ENCODE assay signal across 32 cellular contexts in genomic region chr13:24713022-24713421, GRCh38. TPM values are rescaled to one million over a fixed set of nuclear protein-coding genes. Genes with fewer than 3 reads are reported as not detected.
DNase-seq lines count a peak whose midpoint lies in the region; ATAC-seq and TF ChIP-seq lines count a peak whose summit lies in the region.
"Had no signal": no experiment of that assay in that cellular context is flagged by ENCODE, and none has a peak within 500 bp of the region (broad histone marks: within the 10 kb centered on the region; RNA-seq: fewer than 3 reads in every experiment).

No MANE protein-coding gene starts in this region.

- H3K4me2 ChIP-seq in GM23248 (ENCODE audit: unreplicated experiment), result no peak overlapping the region

- no peak overlapping the region for H2AFZ ChIP-seq in GM23248

- no peak for TF ChIP-seq EP300 in stomach (IDR thresholded peaks at IDR 0.05)

- H3K9ac ChIP-seq in GM23248, result no peak overlapping the region

- in situ Hi-C loops in GM23248 (cut with MboI), result no loop called here

- H3K4me1 ChIP-seq in stomach, result peaks cover 0 to 22% (median 9%) of the 10 kb centered on the region in 4 donors
- no peaks in the 10 kb centered on the region for H3K4me1 ChIP-seq in GM23248 (ENCODE audit: insufficient read depth)

- H3K27ac ChIP-seq in stomach, result no peak overlapping the region
- no peak overlapping the region for H3K27ac ChIP-seq in GM23248
- H3K27ac ChIP-seq: tibial artery had no signal

- no peak for TF ChIP-seq POLR2A in stomach (IDR thresholded peaks at IDR 0.05)

- H3K9me3 ChIP-seq in stomach, result no peaks in the 10 kb centered on the region
- H3K9me3 ChIP-seq in GM23248 (ENCODE audit: low read depth), result no peaks in the 10 kb centered on the region
- H3K9me3 ChIP-seq: tibial artery had no signal

- TF ChIP-seq CTCF in stomach (IDR thresholded peaks at IDR 0.05), result no peak

- H4K20me1 ChIP-seq in GM23248 (ENCODE audit: insufficient read depth), result no peaks in the 10 kb centered on the region

- H3F3A ChIP-seq in GM23248 (ENCODE audit: insufficient read depth), result no peaks in the 10 kb centered on the region

- no peaks in the 10 kb centered on the region for H3K9me2 ChIP-seq in GM23248 (ENCODE audit: insufficient read depth)

- intact Hi-C loops in stomach (cut with DNase I; ENCODE audit: low total_unique reads), result no loop called here

- no peak for ATAC-seq in GM18511 (IDR thresholded peaks at IDR 0.05; ENCODE audit: unreplicated experiment)
- ATAC-seq: activated T-helper 17 cell treated with anti-CD3 and anti-CD28 coated beads, Interleukin-2, amount 50 U/mL, for 72 hours; Panc1; stimulated activated naive CD8-positive, alpha-beta T cell treated with anti-CD3 and anti-CD28 coated beads, Interleukin-15, amount 100 ng/mL, for 72 hours had no signal

- H3K4me3 ChIP-seq in stomach (no peak overlapping the region), GM23248 (no peak overlapping the region)
- H3K4me3 ChIP-seq: tibial artery had no signal

- H3K27me3 ChIP-seq in stomach (no peaks in the 10 kb centered on the region), GM23248 (replicated peaks; ENCODE audit: insufficient read depth) (peaks cover 5% of the 10 kb centered on the region)

- no peaks in the 10 kb centered on the region for H3K79me2 ChIP-seq in GM23248 (ENCODE audit: insufficient read depth)

- WGBS in stomach, 5 donors, result 6 to 23% (median 15%) methylated on average over 2 of the region's 2 CpGs
- 3 to 7% methylated on average over 2 of the region's 2 CpGs for WGBS in GM23248 (ENCODE audit: low coverage in 1 of 2, low lambda C conversion rate in 2 of 2, missing lambda C conversion rate in 2 of 2), 2 experiments

- DNase-seq in MV-4-11 (lab: John Stamatoyannopoulos, UW) (peak; percentile 44), cerebellar cortex (ENCODE audit: low spot score) (peak; percentile 10), medulla oblongata (ENCODE audit: extremely low spot score) (peak; percentile 27), stomach (peak; percentile 41), GM23248 (no peak), ecto neural progenitor cell (ENCODE audit: low spot score) (no peak)
- DNase-seq: activated CD4-positive, alpha-beta T cell treated with anti-CD3 and anti-CD28 coated beads for 4 hours; activated naive CD4-positive, alpha-beta T cell treated with anti-CD3 and anti-CD28 coated beads, Interleukin-2, amount 10 ng/mL, durations not matched to agents 7 days and 5 days; amygdala; central memory CD4-positive, alpha-beta T cell; DMS 273 treated with DMSO at 0.1 percent for 48 hours; EL; erythroblast; glutamatergic neuron; H9; KBM-7; MM.1S; NCI-H1930; NCI-H226; NCI-H69; SIG-M5; stimulated activated CD4-positive, alpha-beta T cell treated with anti-CD3 and anti-CD28 coated beads, Interleukin-2, amount 100 ng/mL, for 24 hours; stimulated activated CD8-positive, alpha-beta memory T cell treated with anti-CD3 and anti-CD28 coated beads, Interleukin-4, amount 100 ng/mL, for 48 hours; stimulated activated naive CD8-positive, alpha-beta T cell treated with anti-CD3 and anti-CD28 coated beads, Interleukin-15, amount 100 ng/mL, for 72 hours; SW 1271; tibial artery had no signal

- H3K36me3 ChIP-seq in stomach (no peaks in the 10 kb centered on the region), GM23248 (ENCODE audit: low read depth) (no peaks in the 10 kb centered on the region)
- H3K36me3 ChIP-seq: tibial artery had no signal

RNA-seq across cellular contexts. Expression of gene ATP12A, which starts 32.8 kb away (rescaled TPM):
- not detected for total RNA-seq in stomach
- polyA plus RNA-seq in stomach (under 1 TPM in 1 of 3 donors, not detected in 2; 0.08 TPM), GM23248 (2016; fragmentation: Nextera tagmentation; extraction: Ambion mirVana) (not detected in 2 replicates)
- not detected in 2 replicates for total RNA-seq in GM23248 (2014; rRNA removed; shearing (Covaris generic))
- total RNA-seq: omental fat pad, renal cortical epithelial cell had no signal
- polyA plus RNA-seq: BJ had no signal

RNA-seq across cellular contexts. Expression of gene RNF17, which starts 50.9 kb away (rescaled TPM):
- under 1 TPM in 2 of 5 donors, not detected in 3; 0.18 to 0.43 TPM for total RNA-seq in stomach
- under 1 TPM in 1 of 3 donors, not detected in 2; 0.15 TPM for polyA plus RNA-seq in stomach
- not detected in 2 replicates for total RNA-seq in GM23248 (2014; rRNA removed; shearing (Covaris generic))
- polyA plus RNA-seq in GM23248 (2016; fragmentation: Nextera tagmentation; extraction: Ambion mirVana), result not detected in 2 replicates
- total RNA-seq: H9, renal cortical epithelial cell had no signal
- polyA plus RNA-seq: BJ had no signal

Comparison
In these comparisons a context has a peak if more than half of its experiments do, and no peak if none do; other contexts are left out.
1. DNase-seq: peak in MV-4-11 (single experiment), cerebellar cortex (single experiment), medulla oblongata (single experiment) and stomach (single experiment); none in GM23248 (single experiment) and ecto neural progenitor cell (single experiment).